ENCODE assay signal across 8 cellular contexts in genomic region chr1:248825573-248825908, GRCh38. TPM values are rescaled to one million over a fixed set of nuclear protein-coding genes. Genes with fewer than 3 reads are reported as not detected.
A peak's percentile ranks its signal among the peaks of the same experiment; 100 is the strongest.
DNase-seq lines count a peak whose midpoint lies in the region; ATAC-seq, FAIRE-seq and TF ChIP-seq lines count a peak whose summit lies in the region.

No MANE protein-coding gene starts in this region.

- H3K4me1 Mint-ChIP-seq in effector memory CD8-positive, alpha-beta T cell (ENCODE audit: low read depth in 2 of 2): peaks cover 55 to 57% of the 10 kb centered on the region in 2 donors
- H3K4me1 Mint-ChIP-seq in nephron progenitor cell: peaks cover 49% of the 10 kb centered on the region

- peak; percentile 48 for TF ChIP-seq POLR2A in A549 (IDR thresholded peaks at IDR 0.05; ENCODE audit: low read length)

- no peaks in the 10 kb centered on the region for H3K36me3 ChIP-seq in Karpas-422 (ENCODE audit: insufficient read depth, low read length)

- H4K20me1 ChIP-seq in Karpas-422 (ENCODE audit: insufficient read depth, low read depth, low read length): no peaks in the 10 kb centered on the region; the same call in 1 of the 2 replicates

- no peaks in the 10 kb centered on the region for H3K9me2 ChIP-seq in Karpas-422 (replicated peaks; ENCODE audit: insufficient read depth, low read length)

- peak overlapping the region; percentile 91 to 99 for H3K27ac Mint-ChIP-seq in effector memory CD8-positive, alpha-beta T cell
- H3K27ac Mint-ChIP-seq in nephron progenitor cell: peak overlapping the region; percentile 100

- H3K27ac ChIP-seq in A549: peak overlapping the region; percentile 96 to 97
- no peak overlapping the region for H3K27ac ChIP-seq in Karpas-422 (ENCODE audit: low read length)

- FAIRE-seq in A549 (lab: Jason Lieb, UNC): no peak

- no peaks in the 10 kb centered on the region for H3K27me3 Mint-ChIP-seq in effector memory CD8-positive, alpha-beta T cell
- H3K27me3 Mint-ChIP-seq in nephron progenitor cell (ENCODE audit: low read depth, poor library complexity): peaks cover 15% of the 10 kb centered on the region

- H3K36me3 Mint-ChIP-seq in effector memory CD8-positive, alpha-beta T cell (ENCODE audit: insufficient read depth): peaks cover 23% of the 10 kb centered on the region
- peaks cover 18% of the 10 kb centered on the region for H3K36me3 Mint-ChIP-seq in nephron progenitor cell (ENCODE audit: low read depth)

- H3K9ac ChIP-seq in Karpas-422 (ENCODE audit: low read length): peak overlapping the region; percentile 83

- peak overlapping the region; percentile 94 for H3K4me2 ChIP-seq in A549
- H3K4me2 ChIP-seq in Karpas-422 (ENCODE audit: low read depth, low read length, poor library complexity, severe bottlenecking): peak overlapping the region; percentile 80

- TF ChIP-seq CTCF in A549 (IDR thresholded peaks at IDR 0.05) (no peak), nephron progenitor cell (IDR thresholded peaks at IDR 0.05) (no peak)

- H3K79me2 ChIP-seq in Karpas-422 (ENCODE audit: low read length): peaks cover 47% of the 10 kb centered on the region

- 0% methylated on average over 18 of the region's 18 CpGs for WGBS in A549 (ENCODE audit: missing lambda C conversion rate)

- ATAC-seq in A549: peak; percentile 15 to 28; a peak in 5 of 6 replicates
- peak; percentile 12 for ATAC-seq in GM21367 (IDR thresholded peaks at IDR 0.05; ENCODE audit: unreplicated experiment)
- ATAC-seq in effector memory CD8-positive, alpha-beta T cell (replicated peaks): no peak
- ATAC-seq in GM18517 (IDR thresholded peaks at IDR 0.05; ENCODE audit: unreplicated experiment): no peak

- CTCF ChIA-PET in A549 (lab: Yijun Ruan, JAX): interaction anchor here (0.8 to 3.9 kb wide), 9 partner anchors 9 to 61 kb away, joined by 3 to 48 read pairs (median 5); partner anchors contain the start of genes ZNF672 and ZNF692

- no peak for TF ChIP-seq EP300 in A549 (IDR thresholded peaks at IDR 0.05)

- H3K4me3 ChIP-seq in A549: peak overlapping the region; percentile 84
- peak overlapping the region; percentile 70 for H3K4me3 ChIP-seq in Karpas-422 (ENCODE audit: low read length)

- peak overlapping the region; percentile 87 to 95 for H3K4me3 Mint-ChIP-seq in effector memory CD8-positive, alpha-beta T cell
- H3K4me3 Mint-ChIP-seq in nephron progenitor cell: peak overlapping the region; percentile 99

- H3K9me3 ChIP-seq in A549 (no peaks in the 10 kb centered on the region), Karpas-422 (ENCODE audit: low read length) (no peaks in the 10 kb centered on the region)

- H3K9me3 Mint-ChIP-seq in effector memory CD8-positive, alpha-beta T cell: peaks cover 0 to 6% of the 10 kb centered on the region in 2 donors
- H3K9me3 Mint-ChIP-seq in nephron progenitor cell: no peaks in the 10 kb centered on the region

- H3K4me1 ChIP-seq in A549: peaks cover 65% of the 10 kb centered on the region
- peaks cover 52% of the 10 kb centered on the region for H3K4me1 ChIP-seq in Karpas-422 (ENCODE audit: low read length)

- DNase-seq in A549 (ENCODE audit: low read depth in 1 of 2, low spot score in 1 of 2): no peak
- no peak for DNase-seq in Karpas-422
- DNase-seq in effector memory CD8-positive, alpha-beta T cell: no peak
- DNase-seq in nephron progenitor cell: peak; percentile 45
- DNase-seq in NCI-H526 treated with DMSO at 0.1 percent for 48 hours (lab: John Stamatoyannopoulos, UW): no peak
- DNase-seq in NCI-H446 treated with DMSO at 0.1 percent for 48 hours (lab: John Stamatoyannopoulos, UW): no peak

- H2AFZ ChIP-seq in Karpas-422 (ENCODE audit: low read length): peak overlapping the region; percentile 98; the same call in 1 of the 2 replicates

- POLR2A ChIA-PET in A549 (lab: Yijun Ruan, JAX): interaction anchor here (1.0 to 2.7 kb wide), 8 partner anchors 11 to 81 kb away, joined by 3 to 60 read pairs (median 7); partner anchors contain the start of genes PGBD2, ZNF672 and ZNF692

- no peaks in the 10 kb centered on the region for H3K27me3 ChIP-seq in Karpas-422 (ENCODE audit: low read length)

- TF ChIP-seq RAD21 in A549 (conservative IDR thresholded peaks at IDR 0.05 in 1 of 2, IDR thresholded peaks at IDR 0.05 in 1 of 2): no peak

TF ChIP-seq in A549, 52 proteins besides CTCF, POLR2A, EP300 and RAD21:
- TF ChIP-seq PHF8 (IDR thresholded peaks at IDR 0.05; ENCODE audit: borderline replicate concordance, low read depth) (peak; percentile 28; the same call in 1 of the 2 replicates), KDM5A (IDR thresholded peaks at IDR 0.05) (no peak)

RNA-seq across cellular contexts. Expression of gene SH3BP5L, which starts 0.2 kb away (rescaled TPM):
- polyA plus RNA-seq in A549 (2011; rRNA removed) (10.9 and 12.1 TPM in 2 replicates), A549 (2017; fragmentation: RNase III; extraction: RNeasy Plus Mini Kit Qiagen cat#74134 plus additional on column Dnase treatment) (14.1 to 15.8 TPM (median 14.3 TPM) in 3 replicates)
- polyA plus RNA-seq in A549 (2012; cell fraction: cytosol; rRNA removed): 11.5 and 14.8 TPM in 2 replicates
- polyA plus RNA-seq in A549 (2012; cell fraction: nucleus; rRNA removed): 22.5 and 25.0 TPM in 2 replicates
- 16.8 and 16.9 TPM in 2 replicates for polyA minus RNA-seq in A549 (2011; rRNA and poly(A)+ RNA removed)
- total RNA-seq in Karpas-422 (2014; rRNA removed; shearing (Covaris generic); ENCODE audit: low replicate concordance): 14.6 and 24.1 TPM in 2 replicates

RNA-seq across cellular contexts. Expression of gene ZNF672, which starts 12.5 kb away (rescaled TPM):
- 20.4 and 20.6 TPM in 2 replicates for polyA plus RNA-seq in A549 (2011; rRNA removed)
- 20.6 and 28.1 TPM in 2 replicates for polyA plus RNA-seq in A549 (2012; cell fraction: cytosol; rRNA removed)
- polyA plus RNA-seq in A549 (2012; cell fraction: nucleus; rRNA removed): 28.7 and 43.5 TPM in 2 replicates
- polyA plus RNA-seq in A549 (2017; fragmentation: RNase III; extraction: RNeasy Plus Mini Kit Qiagen cat#74134 plus additional on column Dnase treatment): 15.6 to 18.9 TPM (median 17.8 TPM) in 3 replicates
- 31.5 and 33.3 TPM in 2 replicates for polyA minus RNA-seq in A549 (2011; rRNA and poly(A)+ RNA removed)
- 16.7 and 38.3 TPM in 2 replicates for total RNA-seq in Karpas-422 (2014; rRNA removed; shearing (Covaris generic); ENCODE audit: low replicate concordance)

RNA-seq across cellular contexts. Expression of gene ZNF692, which starts 33.3 kb away (rescaled TPM):
- 19.8 and 28.2 TPM in 2 replicates for polyA plus RNA-seq in A549 (2011; rRNA removed)
- polyA plus RNA-seq in A549 (2012; cell fraction: cytosol; rRNA removed): 50.9 and 51.9 TPM in 2 replicates
- polyA plus RNA-seq in A549 (2012; cell fraction: nucleus; rRNA removed): 253 and 287 TPM in 2 replicates
- 44.0 to 47.5 TPM (median 46.8 TPM) in 3 replicates for polyA plus RNA-seq in A549 (2017; fragmentation: RNase III; extraction: RNeasy Plus Mini Kit Qiagen cat#74134 plus additional on column Dnase treatment)
- 11.4 and 13.9 TPM in 2 replicates for polyA minus RNA-seq in A549 (2011; rRNA and poly(A)+ RNA removed)
- total RNA-seq in Karpas-422 (2014; rRNA removed; shearing (Covaris generic); ENCODE audit: low replicate concordance): 27.2 and 62.6 TPM in 2 replicates

Comparison
In these comparisons a context has a peak if more than half of its experiments do, and no peak if none do; other contexts are left out.
1. ATAC-seq: peak in A549 (2 of 2) and GM21367 (single experiment); none in effector memory CD8-positive, alpha-beta T cell (single experiment) and GM18517 (single experiment).